Comparison of ENCODE assay signal across 8 cellular contexts in genomic region chr1:246492611-246493245, GRCh38. TPM values are rescaled to one million over a fixed set of nuclear protein-coding genes. Genes with fewer than 3 reads are reported as not detected.
A peak's percentile ranks its signal among the peaks of the same experiment; 100 is the strongest.
DNase-seq lines count a peak whose midpoint lies in the region; ATAC-seq and TF ChIP-seq lines count a peak whose summit lies in the region.

No MANE protein-coding gene starts in this region.

- peaks cover 1% of the 10 kb centered on the region for H3K36me3 Mint-ChIP-seq in activated CD8-positive, alpha-beta T cell treated with anti-CD3 and anti-CD28 coated beads for 36 hours (ENCODE audit: low read depth)

- POLR2A ChIA-PET in activated CD8-positive, alpha-beta T cell treated with anti-CD3 and anti-CD28 coated beads for 36 hours (lab: Charles Lee): interaction anchor here (1.3 kb wide), 1 partner anchor 14 kb away, joined by 4 read pairs; the partner anchor contains the start of gene SMYD3

- DNase-seq in DMS114 treated with DMSO at 0.1 percent for 48 hours (lab: John Stamatoyannopoulos, UW; ENCODE audit: unreplicated experiment): peak; percentile 50
- peak; percentile 38 for DNase-seq in NCI-H446 treated with DMSO at 0.1 percent for 48 hours (lab: John Stamatoyannopoulos, UW)
- DNase-seq in activated CD8-positive, alpha-beta T cell treated with anti-CD3 and anti-CD28 coated beads for 36 hours: peak; percentile 67
- DNase-seq in fibroblast of villous mesenchyme (ENCODE audit: low read depth): peak; percentile 85
- DNase-seq in occipital lobe (lab: John Stamatoyannopoulos, UW): peak; percentile 38
- no peak for DNase-seq in mesenteric fat pad (ENCODE audit: low spot score)

- no peaks in the 10 kb centered on the region for H3K9me3 Mint-ChIP-seq in activated CD8-positive, alpha-beta T cell treated with anti-CD3 and anti-CD28 coated beads for 36 hours

- TF ChIP-seq CTCF in activated CD8-positive, alpha-beta T cell treated with anti-CD3 and anti-CD28 coated beads for 36 hours (IDR thresholded peaks at IDR 0.05): peak; percentile 47
- TF ChIP-seq CTCF in fibroblast of villous mesenchyme (IDR thresholded peaks at IDR 0.05; ENCODE audit: insufficient read depth, low read depth, low read length): peak; percentile 93

- H3K27ac Mint-ChIP-seq in activated CD8-positive, alpha-beta T cell treated with anti-CD3 and anti-CD28 coated beads for 36 hours: no peak overlapping the region

- CTCF ChIA-PET in activated CD8-positive, alpha-beta T cell treated with anti-CD3 and anti-CD28 coated beads for 36 hours (lab: Charles Lee): interaction anchor here (0.6 to 3.2 kb wide), 7 partner anchors 10 to 1339 kb away, joined by 3 to 11 read pairs (median 4); partner anchors contain the start of gene SCCPDH

- H3K4me1 Mint-ChIP-seq in activated CD8-positive, alpha-beta T cell treated with anti-CD3 and anti-CD28 coated beads for 36 hours (ENCODE audit: low read depth): peaks cover 11% of the 10 kb centered on the region

- H3K27me3 Mint-ChIP-seq in activated CD8-positive, alpha-beta T cell treated with anti-CD3 and anti-CD28 coated beads for 36 hours: no peaks in the 10 kb centered on the region

- ATAC-seq in HG02981 (IDR thresholded peaks at IDR 0.05; ENCODE audit: unreplicated experiment): peak; percentile 62
- ATAC-seq in activated CD8-positive, alpha-beta T cell treated with anti-CD3 and anti-CD28 coated beads for 36 hours: peak; percentile 67
- ATAC-seq in HG02678 (IDR thresholded peaks at IDR 0.05; ENCODE audit: unreplicated experiment): no peak

- no peak overlapping the region for H3K4me3 Mint-ChIP-seq in activated CD8-positive, alpha-beta T cell treated with anti-CD3 and anti-CD28 coated beads for 36 hours

- no peak overlapping the region for H3K4me3 ChIP-seq in fibroblast of villous mesenchyme (ENCODE audit: low read depth, low read length)

- intact Hi-C loops in activated CD8-positive, alpha-beta T cell treated with anti-CD3 and anti-CD28 coated beads for 36 hours (cut with micrococcal nuclease): loop anchor here (5.0 kb wide), 2 partner anchors 210 to 480 kb away; no protein-coding TSS in a partner anchor

RNA-seq across cellular contexts. Expression of gene SMYD3, which starts 14.4 kb away (rescaled TPM):
- total RNA-seq in activated CD8-positive, alpha-beta T cell treated with anti-CD3 and anti-CD28 coated beads for 36 hours: 10 to 100 TPM; 22.6 to 24.6 TPM
- total RNA-seq in fibroblast of villous mesenchyme (35.4 and 36.1 TPM in 2 replicates), occipital lobe (25.3 TPM), mesenteric fat pad (12.4 TPM)
